ENCODE assay signal across 1 cellular context in the genomic region with DNA sequence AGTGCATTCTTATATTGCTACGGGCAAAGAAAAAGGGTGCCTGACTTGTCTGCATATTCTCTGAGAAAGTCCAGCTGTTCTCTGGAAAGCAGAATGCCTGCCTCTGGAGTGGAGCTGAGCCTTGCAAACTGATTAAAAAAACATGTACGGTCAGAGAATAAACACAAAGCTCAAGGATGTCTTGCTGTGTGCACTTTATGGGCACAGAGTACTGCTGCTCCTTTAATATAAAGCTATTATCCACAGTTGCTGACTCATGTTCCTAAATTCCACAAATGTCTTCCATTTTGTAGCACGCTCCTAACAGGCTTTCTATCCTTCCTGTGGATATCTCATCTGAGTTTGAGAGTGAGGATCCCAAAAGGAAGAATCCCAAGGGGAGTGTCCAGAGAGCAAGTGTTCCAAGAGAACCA.
TF ChIP-seq lines count a peak whose summit lies in the region.

No MANE protein-coding gene starts in this region.

TF ChIP-seq in SK-N-SH, 30 proteins besides CTCF, POLR2A, EP300 and RAD21 (continued from another document):
- TF ChIP-seq FOSL2 (IDR thresholded peaks at IDR 0.05; ENCODE audit: borderline replicate concordance, low read depth) (peak; percentile 38; the same call in 1 of the 2 replicates), POLR2AphosphoS5 (IDR thresholded peaks at IDR 0.05; ENCODE audit: low read depth, low read length) (peak; percentile 46), CHD2 (IDR thresholded peaks at IDR 0.05; ENCODE audit: low read length, partially characterized antibody) (peak; percentile 13), YY1 (IDR thresholded peaks at IDR 0.05; ENCODE audit: low read depth) (peak; percentile 75; the same call in 1 of the 2 replicates), SMC3 (IDR thresholded peaks at IDR 0.05; ENCODE audit: low read depth, low read length) (peak; percentile 9; the same call in 1 of the 2 replicates)
- TF ChIP-seq, protein P1, sequence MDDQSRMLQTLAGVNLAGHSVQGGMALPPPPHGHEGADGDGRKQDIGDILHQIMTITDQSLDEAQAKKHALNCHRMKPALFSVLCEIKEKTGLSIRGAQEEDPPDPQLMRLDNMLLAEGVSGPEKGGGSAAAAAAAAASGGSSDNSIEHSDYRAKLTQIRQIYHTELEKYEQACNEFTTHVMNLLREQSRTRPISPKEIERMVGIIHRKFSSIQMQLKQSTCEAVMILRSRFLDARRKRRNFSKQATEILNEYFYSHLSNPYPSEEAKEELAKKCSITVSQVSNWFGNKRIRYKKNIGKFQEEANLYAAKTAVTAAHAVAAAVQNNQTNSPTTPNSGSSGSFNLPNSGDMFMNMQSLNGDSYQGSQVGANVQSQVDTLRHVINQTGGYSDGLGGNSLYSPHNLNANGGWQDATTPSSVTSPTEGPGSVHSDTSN (IDR thresholded peaks at IDR 0.05): peak; percentile 64
